Comparison of ENCODE assay signal across 1 cellular context in the genomic region with DNA sequence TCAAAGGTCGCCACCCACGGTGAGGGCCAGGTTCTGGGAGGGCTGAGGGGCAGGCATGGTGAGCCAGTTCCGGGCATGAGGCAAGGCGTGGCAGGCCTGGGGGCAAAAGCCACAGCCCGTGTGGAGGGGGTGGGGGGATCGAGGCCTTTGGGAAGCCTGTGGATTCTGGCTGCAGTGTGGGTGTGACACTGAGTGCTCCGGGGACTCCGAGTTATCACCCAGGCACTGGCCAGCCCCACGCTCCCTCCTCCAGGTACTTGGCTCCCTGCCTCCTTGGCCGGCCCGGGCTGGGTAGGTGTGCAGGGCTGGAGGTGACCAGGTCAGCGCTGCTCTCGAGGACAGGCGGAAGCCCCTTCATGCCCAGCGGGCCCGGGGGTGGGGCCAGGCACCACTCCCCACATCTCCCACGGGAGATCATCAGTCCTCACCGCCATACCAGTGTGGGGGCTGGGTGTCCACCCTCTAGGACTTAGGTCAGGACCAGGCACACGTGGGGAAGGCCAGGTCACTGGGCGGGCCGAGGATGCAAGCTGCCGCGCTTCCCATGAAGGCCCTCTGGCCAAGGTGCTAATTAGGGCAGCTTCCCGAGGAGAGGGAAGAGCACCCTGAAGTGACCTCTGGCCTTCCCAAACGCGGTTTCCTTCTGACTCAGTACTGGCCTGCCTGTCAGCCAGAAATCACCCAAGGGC.
TF ChIP-seq lines count a peak whose summit lies in the region.

No MANE protein-coding gene starts in this region.

TF ChIP-seq in liver, 16 proteins besides CTCF, POLR2A, EP300 and RAD21 (continued from another document):
- no peak for TF ChIP-seq TAF1 (conservative IDR thresholded peaks at IDR 0.05)
- TF ChIP-seq ATF3 (IDR thresholded peaks at IDR 0.05) = no peak
- TF ChIP-seq YY1 (IDR thresholded peaks at IDR 0.05) = no peak
- TF ChIP-seq MAX (IDR thresholded peaks at IDR 0.05) = no peak
- peak; percentile 42 for TF ChIP-seq NR2F2 (IDR thresholded peaks at IDR 0.05)
- peak in 1 of 2 donors; percentile 26 for TF ChIP-seq RXRA (IDR thresholded peaks at IDR 0.05)
- no peak for TF ChIP-seq HNF4G (IDR thresholded peaks at IDR 0.05)
- TF ChIP-seq FOXA2 (IDR thresholded peaks at IDR 0.05) = no peak
